ENCODE assay signal across 7 cellular contexts in the genomic region with DNA sequence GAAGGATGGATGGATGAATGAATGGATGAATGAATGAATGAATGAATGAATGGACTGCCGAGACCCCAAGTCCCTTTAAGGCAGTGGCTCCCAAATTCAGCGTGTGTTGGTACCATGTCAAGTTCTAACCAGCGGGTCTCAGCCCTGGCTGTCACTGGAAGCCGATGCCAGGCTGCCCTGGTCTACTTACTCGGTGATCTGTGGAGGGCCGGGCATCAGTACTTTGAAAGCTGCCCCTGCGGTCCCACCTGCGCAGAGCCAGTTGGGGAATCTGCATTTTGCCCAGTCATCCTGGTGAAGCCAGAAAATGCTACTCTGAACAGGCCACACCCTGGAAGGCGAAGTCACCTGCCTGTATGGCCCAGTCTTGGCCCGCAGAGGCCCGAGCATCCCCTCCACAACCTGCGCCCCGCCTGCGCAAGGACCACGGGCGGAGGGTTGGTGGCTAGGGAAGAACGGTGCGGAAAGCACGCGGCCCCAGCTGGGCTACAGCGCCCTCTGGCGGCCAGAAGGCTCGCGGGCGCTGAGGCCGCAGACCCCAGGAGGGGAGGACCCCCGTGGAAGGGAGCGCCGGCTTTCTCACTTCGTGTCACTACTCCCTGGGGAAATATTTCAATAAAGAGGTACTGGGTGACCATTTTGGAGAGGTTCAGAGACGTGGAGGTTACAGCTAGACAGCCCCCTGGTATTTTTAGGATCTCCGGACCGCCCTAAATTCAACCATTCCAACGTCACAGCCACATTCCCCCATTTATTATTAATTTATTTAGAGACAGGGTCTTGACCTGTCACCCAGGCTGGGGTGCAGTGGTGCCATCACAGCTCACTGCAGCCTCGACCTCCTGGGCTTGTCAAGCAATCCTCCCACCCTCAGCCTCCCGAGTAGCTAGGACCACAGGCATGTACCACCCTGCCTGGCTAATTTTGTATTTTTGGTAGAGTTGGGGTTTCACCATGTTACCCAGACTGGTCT. TPM values are rescaled to one million over a fixed set of nuclear protein-coding genes. Genes with fewer than 3 reads are reported as not detected.
DNase-seq lines count a peak whose midpoint lies in the region; ATAC-seq, FAIRE-seq and TF ChIP-seq lines count a peak whose summit lies in the region.

No MANE protein-coding gene starts in this region.

- no peak for TF ChIP-seq EP300 in HepG2 (IDR thresholded peaks at IDR 0.05; ENCODE audit: low read depth in 2 of 2, low read length in 2 of 2)
- TF ChIP-seq EP300 in HepG2 (CRISPR knock-in tag; IDR thresholded peaks at IDR 0.05; ENCODE audit: borderline replicate concordance), result no peak

- no peaks in the 10 kb centered on the region for H3K27me3 ChIP-seq in Karpas-422 (ENCODE audit: low read length)
- H3K27me3 ChIP-seq in HepG2 (ENCODE audit: control insufficient read depth in 1 of 2, insufficient read depth in 2 of 2, low read length in 2 of 2), result no peaks in the 10 kb centered on the region

- no TSS peak for BruUV-seq in HepG2 (replicated peaks; lab: Mats Ljungman, UMichigan)

- peak overlapping the region; percentile 59; the same call in 1 of the 2 replicates for H3K9ac ChIP-seq in Karpas-422 (ENCODE audit: low read length)
- H3K9ac ChIP-seq in HepG2 (ENCODE audit: insufficient read depth, low read depth, low read length), result peak overlapping the region; percentile 55; the same call in 1 of the 2 replicates

- peaks cover 29% of the 10 kb centered on the region for H3K79me2 ChIP-seq in Karpas-422 (ENCODE audit: low read length)
- no peaks in the 10 kb centered on the region for H3K79me2 ChIP-seq in HepG2 (ENCODE audit: insufficient read depth, low read length)

- FAIRE-seq in HepG2 (lab: Jason Lieb, UNC), result no peak

- WGBS in HepG2 (ENCODE audit: low lambda C conversion rate), result 47% methylated on average over 9 of the region's 36 CpGs

- H3K4me2 ChIP-seq in Karpas-422 (ENCODE audit: low read depth, low read length, poor library complexity, severe bottlenecking) (peak overlapping the region; percentile 76), HepG2 (ENCODE audit: low read depth, low read length) (peak overlapping the region; percentile 73)

- TF ChIP-seq CTCF in GM12873 (IDR thresholded peaks at IDR 0.05; ENCODE audit: insufficient read depth, low read depth, low read length, missing control alignments) (peak; percentile 98), WI38 (IDR thresholded peaks at IDR 0.05; ENCODE audit: low read depth, low read length) (peak; percentile 96), cardiac fibroblast (IDR thresholded peaks at IDR 0.05; ENCODE audit: low read depth, low read length) (peak; percentile 99), HepG2 (CRISPR knock-in tag; IDR thresholded peaks at IDR 0.05) (peak; percentile 97)

- CTCF ChIA-PET in HepG2 (lab: Yijun Ruan, JAX; ENCODE audit: low intra/inter-chr PET ratio, low total read pairs), result interaction anchor here (0.6 to 4.1 kb wide), 8 partner anchors 24 to 345 kb away, joined by 4 to 81 read pairs (median 5); partner anchors contain the start of gene RFT1

- intact Hi-C loops in HepG2 (cut with micrococcal nuclease; ENCODE audit: unreplicated experiment), result loop anchor here (1.0 to 5.0 kb wide), 4 partner anchors 62 to 516 kb away; no protein-coding TSS in a partner anchor

- TF ChIP-seq RAD21 in HepG2 (CRISPR knock-in tag; IDR thresholded peaks at IDR 0.05), result peak; percentile 98

- no peaks in the 10 kb centered on the region for H3K9me3 ChIP-seq in Karpas-422 (ENCODE audit: low read length)
- no peaks in the 10 kb centered on the region for H3K9me3 ChIP-seq in HepG2 (ENCODE audit: low read length)

- H3K9me2 ChIP-seq in Karpas-422 (replicated peaks; ENCODE audit: insufficient read depth, low read length), result no peaks in the 10 kb centered on the region

- peak; percentile 77 for ATAC-seq in HepG2

- H3K4me1 ChIP-seq in Karpas-422 (ENCODE audit: low read length) (peaks cover 89% of the 10 kb centered on the region), HepG2 (ENCODE audit: insufficient read depth, low read length) (peaks cover 38% of the 10 kb centered on the region)

- H2AFZ ChIP-seq in Karpas-422 (ENCODE audit: low read length) (no peak overlapping the region), HepG2 (ENCODE audit: low read length) (no peak overlapping the region)

- no peak for TF ChIP-seq POLR2A in HepG2 (IDR thresholded peaks at IDR 0.05; ENCODE audit: insufficient read depth in 1 of 2, low read depth in 2 of 2, low read length in 2 of 2)

- no peaks in the 10 kb centered on the region for H4K20me1 ChIP-seq in Karpas-422 (ENCODE audit: insufficient read depth, low read depth, low read length)
- no peaks in the 10 kb centered on the region for H4K20me1 ChIP-seq in HepG2 (ENCODE audit: insufficient read depth, low read length)

- H3K36me3 ChIP-seq in Karpas-422 (ENCODE audit: insufficient read depth, low read length), result peaks cover 30% of the 10 kb centered on the region
- peaks cover 5 to 9% of the 10 kb centered on the region in 2 experiments; a peak in 3 of 5 replicates for H3K36me3 ChIP-seq in HepG2 (replicated peaks in 1 of 2; ENCODE audit: control insufficient read depth in 1 of 2, insufficient read depth in 2 of 2, low read length in 2 of 2)

- in situ Hi-C loops in HepG2 (cut with HindIII; ENCODE audit: extremely low pct_ligation_motif_present, low pct_unique_long_range_greater_than_20kb), result loop anchor here (5.0 kb wide), 1 partner anchor 64 kb away; the partner anchor contains the start of gene RFT1

- H3K4me3 ChIP-seq in Karpas-422 (ENCODE audit: low read length), result peak overlapping the region; percentile 31; the same call in 1 of the 2 replicates
- no peak overlapping the region for H3K4me3 ChIP-seq in WI38 (ENCODE audit: low read depth, low read length)
- H3K4me3 ChIP-seq in cardiac fibroblast (replicated peaks in 1 of 2; ENCODE audit: low read depth in 2 of 2, low read length in 2 of 2), result no peak overlapping the region
- peak overlapping the region in 1 of 3 experiments; percentile 11; a peak in 2 of 6 replicates for H3K4me3 ChIP-seq in HepG2 (replicated peaks in 1 of 3; ENCODE audit: insufficient read depth in 1 of 3, low read depth in 2 of 3, low read length in 3 of 3)

- DNase-seq in Karpas-422 (peak; percentile 93), cardiac fibroblast (ENCODE audit: low read depth in 2 of 2) (peak; percentile 45 to 52), HepG2 (ENCODE audit: low spot score) (no peak), ureter (ENCODE audit: low spot score) (no peak)
- DNase-seq in stimulated activated CD8-positive, alpha-beta memory T cell treated with anti-CD3 and anti-CD28 coated beads, Interleukin-12 subunit alpha, Interleukin-12 subunit beta, amount 100 ng/mL, for 4 hours (ENCODE audit: low read depth), result peak; percentile 32

- POLR2A ChIA-PET in HepG2 (lab: Yijun Ruan, JAX), result interaction anchor here (0.6 to 2.8 kb wide), 8 partner anchors 27 to 419 kb away, joined by 3 to 13 read pairs (median 3); partner anchors contain the start of gene RFT1

- peak overlapping the region; percentile 73 for H3K27ac ChIP-seq in Karpas-422 (ENCODE audit: low read length)
- no peak overlapping the region for H3K27ac ChIP-seq in HepG2 (ENCODE audit: extremely low read length, insufficient read depth, low read length)

RNA-seq across cellular contexts. Expression of gene PRKCD, which starts 34.9 kb away (rescaled TPM):
- total RNA-seq in Karpas-422 (2014; rRNA removed; shearing (Covaris generic); ENCODE audit: low replicate concordance), result 22.7 and 27.9 TPM in 2 replicates
- 1.6 and 4.3 TPM in 2 replicates for total RNA-seq in HepG2 (2016; rRNA removed; fragmentation: Illumina TruSeq; extraction: Trizol)
- 0.79 and 1.0 TPM in 2 replicates for total RNA-seq in HepG2 (2016; cell fraction: cytosol; rRNA removed; fragmentation: Illumina TruSeq; extraction: Trizol; ENCODE audit: low read depth)
- 1.7 and 3.8 TPM in 2 replicates for total RNA-seq in HepG2 (2016; cell fraction: insoluble cytoplasmic fraction; rRNA removed; fragmentation: Illumina TruSeq; extraction: Trizol)
- 2.3 and 2.6 TPM in 2 replicates for total RNA-seq in HepG2 (2016; cell fraction: membrane; rRNA removed; fragmentation: Illumina TruSeq; extraction: Trizol)
- total RNA-seq in HepG2 (2016; cell fraction: nucleus; rRNA removed; fragmentation: Illumina TruSeq; extraction: Trizol), result 4.3 and 4.4 TPM in 2 replicates
- 40.7 and 47.7 TPM in 2 replicates for polyA plus RNA-seq in HepG2 (2011; rRNA removed)
- 43.8 and 46.4 TPM in 2 replicates for polyA plus RNA-seq in HepG2 (2011; cell fraction: cytosol; rRNA removed)
- polyA plus RNA-seq in HepG2 (2011; cell fraction: nucleus; rRNA removed), result 49.0 and 56.6 TPM in 2 replicates
- polyA plus RNA-seq in HepG2 (2012), result 26.9 and 29.1 TPM in 2 replicates
- polyA plus RNA-seq in HepG2 (2016; cell fraction: cytosol; fragmentation: Illumina TruSeq; extraction: Trizol; ENCODE audit: low read depth), result 4.3 and 5.2 TPM in 2 replicates
- polyA plus RNA-seq in HepG2 (2016; cell fraction: insoluble cytoplasmic fraction; fragmentation: Illumina TruSeq; extraction: Trizol; ENCODE audit: low read depth), result 19.3 and 22.7 TPM in 2 replicates
- 3.2 and 3.3 TPM in 2 replicates for polyA plus RNA-seq in HepG2 (2016; cell fraction: membrane; fragmentation: Illumina TruSeq; extraction: Trizol; ENCODE audit: low read depth)
- polyA plus RNA-seq in HepG2 (2016; cell fraction: nucleus; fragmentation: Illumina TruSeq; extraction: Trizol; ENCODE audit: insufficient read depth, low read depth), result 26.1 and 26.5 TPM in 2 replicates
- polyA minus RNA-seq in HepG2 (2011; rRNA and poly(A)+ RNA removed; ENCODE audit: low replicate concordance), result 30.4 and 51.6 TPM in 2 replicates
- 17.5 and 20.8 TPM in 2 replicates for polyA minus RNA-seq in HepG2 (2011; cell fraction: cytosol; rRNA and poly(A)+ RNA removed)
- 17.8 and 23.6 TPM in 2 replicates for polyA minus RNA-seq in HepG2 (2011; cell fraction: nucleus; rRNA and poly(A)+ RNA removed)
- 82.2 TPM for total RNA-seq in ureter

RNA-seq across cellular contexts. Expression of gene TKT, which starts 59.9 kb away (rescaled TPM):
- 377 and 455 TPM in 2 replicates for total RNA-seq in Karpas-422 (2014; rRNA removed; shearing (Covaris generic); ENCODE audit: low replicate concordance)
- 196 and 238 TPM in 2 replicates for total RNA-seq in HepG2 (2016; rRNA removed; fragmentation: Illumina TruSeq; extraction: Trizol)
- 73.9 and 83.5 TPM in 2 replicates for total RNA-seq in HepG2 (2016; cell fraction: cytosol; rRNA removed; fragmentation: Illumina TruSeq; extraction: Trizol; ENCODE audit: low read depth)
- total RNA-seq in HepG2 (2016; cell fraction: insoluble cytoplasmic fraction; rRNA removed; fragmentation: Illumina TruSeq; extraction: Trizol), result 153 and 251 TPM in 2 replicates
- total RNA-seq in HepG2 (2016; cell fraction: membrane; rRNA removed; fragmentation: Illumina TruSeq; extraction: Trizol), result 138 and 161 TPM in 2 replicates
- total RNA-seq in HepG2 (2016; cell fraction: nucleus; rRNA removed; fragmentation: Illumina TruSeq; extraction: Trizol), result 157 and 193 TPM in 2 replicates
- 150 and 188 TPM in 2 replicates for polyA plus RNA-seq in HepG2 (2011; rRNA removed)
- 105 and 148 TPM in 2 replicates for polyA plus RNA-seq in HepG2 (2011; cell fraction: cytosol; rRNA removed)
- polyA plus RNA-seq in HepG2 (2011; cell fraction: nucleus; rRNA removed), result 113 and 116 TPM in 2 replicates
- 234 and 367 TPM in 2 replicates for polyA plus RNA-seq in HepG2 (2012)
- polyA plus RNA-seq in HepG2 (2016; cell fraction: cytosol; fragmentation: Illumina TruSeq; extraction: Trizol; ENCODE audit: low read depth), result 126 and 140 TPM in 2 replicates
- 190 and 266 TPM in 2 replicates for polyA plus RNA-seq in HepG2 (2016; cell fraction: insoluble cytoplasmic fraction; fragmentation: Illumina TruSeq; extraction: Trizol; ENCODE audit: low read depth)
- 168 and 215 TPM in 2 replicates for polyA plus RNA-seq in HepG2 (2016; cell fraction: membrane; fragmentation: Illumina TruSeq; extraction: Trizol; ENCODE audit: low read depth)
- 308 and 328 TPM in 2 replicates for polyA plus RNA-seq in HepG2 (2016; cell fraction: nucleus; fragmentation: Illumina TruSeq; extraction: Trizol; ENCODE audit: insufficient read depth, low read depth)
- polyA minus RNA-seq in HepG2 (2011; rRNA and poly(A)+ RNA removed; ENCODE audit: low replicate concordance), result 280 and 471 TPM in 2 replicates
- polyA minus RNA-seq in HepG2 (2011; cell fraction: cytosol; rRNA and poly(A)+ RNA removed), result 128 and 140 TPM in 2 replicates
- polyA minus RNA-seq in HepG2 (2011; cell fraction: nucleus; rRNA and poly(A)+ RNA removed), result 47.4 and 62.7 TPM in 2 replicates
- total RNA-seq in ureter, result 194 TPM

Comparison
In these comparisons a context has a peak if more than half of its experiments do, and no peak if none do; other contexts are left out.
1. DNase-seq: peak in Karpas-422 (single experiment), cardiac fibroblast (2 of 2) and stimulated activated CD8-positive, alpha-beta memory T cell treated with anti-CD3 and anti-CD28 coated beads, Interleukin-12 subunit alpha, Interleukin-12 subunit beta, amount 100 ng/mL, for 4 hours (single experiment); none in HepG2 (single experiment) and ureter (single experiment).
2. Peak in every context shown above with its lines, with median percentiles within 50 percentile points of each other: CTCF ChIP-seq.